ENCODE assay signal across 8 cellular contexts in the genomic region with DNA sequence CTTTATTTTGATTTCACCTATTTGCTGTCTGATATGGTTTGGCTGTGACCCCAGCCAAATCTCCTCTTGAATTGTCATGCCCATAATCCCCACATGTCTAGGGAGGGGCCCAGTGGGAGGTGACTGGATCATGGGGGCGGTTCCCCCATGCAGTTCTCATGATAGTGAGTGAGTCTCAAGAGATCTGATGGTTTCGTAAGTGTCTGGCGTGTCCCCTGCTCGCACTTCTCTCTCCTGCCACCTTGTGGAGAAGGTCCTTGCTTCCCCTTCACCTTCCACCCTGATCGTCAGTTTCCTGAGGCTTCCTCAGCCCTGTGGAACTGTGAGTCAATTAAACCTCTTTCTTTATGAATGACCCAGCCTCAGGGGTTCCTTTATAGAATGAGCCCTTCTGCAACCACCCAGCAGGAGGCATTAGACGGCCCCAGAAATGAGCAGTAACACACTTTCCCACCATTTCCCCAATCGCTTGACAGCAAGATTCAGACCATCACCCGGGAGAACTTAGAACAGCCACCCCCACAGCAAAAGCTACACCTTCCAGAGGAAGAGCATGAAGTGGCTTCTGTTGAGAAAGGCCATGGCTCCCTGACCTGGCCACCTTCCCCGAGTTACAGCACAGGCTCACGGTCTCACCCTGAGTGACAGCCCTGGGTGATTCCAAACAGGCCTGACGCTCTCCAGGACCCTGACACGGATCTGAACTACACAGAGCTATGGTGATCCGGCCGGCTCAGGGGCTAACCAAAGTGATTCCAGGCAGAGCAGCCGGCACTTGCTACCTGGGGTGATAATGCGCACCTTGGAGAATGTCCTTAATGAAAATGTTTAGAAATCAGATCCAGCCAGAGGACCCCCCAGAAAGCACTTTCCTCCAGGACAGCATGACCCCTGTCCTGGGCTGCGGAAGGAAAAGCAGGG.
A peak's percentile ranks its signal among the peaks of the same experiment; 100 is the strongest.
DNase-seq lines count a peak whose midpoint lies in the region; ATAC-seq and TF ChIP-seq lines count a peak whose summit lies in the region.

No MANE protein-coding gene starts in this region.

- H3K4me3 Mint-ChIP-seq in activated CD8-positive, alpha-beta T cell treated with anti-CD3 and anti-CD28 coated beads, Interleukin-2, amount 10 ng/mL, durations not matched to agents 7 days and 5 days, result no peak overlapping the region

- H3K4me3 ChIP-seq in psoas muscle, result no peak overlapping the region

- 55 to 56% (median 55%) methylated on average over 17 of the region's 17 CpGs for WGBS in psoas muscle, 3 donors

- DNase-seq in activated T-cell treated with anti-CD3 and anti-CD28 coated beads for 1 hour (ENCODE audit: low read depth), result peak; percentile 5
- no peak for DNase-seq in activated T-cell treated with anti-CD3 and anti-CD28 coated beads, Interleukin-2, amount 50 U/mL, for 1 hour
- peak; percentile 63 for DNase-seq in NCI-H524 treated with DMSO at 0.1 percent for 48 hours (lab: John Stamatoyannopoulos, UW)
- DNase-seq in activated CD8-positive, alpha-beta T cell treated with anti-CD3 and anti-CD28 coated beads, Interleukin-2, amount 10 ng/mL, durations not matched to agents 7 days and 5 days, result peak; percentile 54
- DNase-seq in globus pallidus (ENCODE audit: low spot score), result peak; percentile 18
- DNase-seq in psoas muscle, result no peak

- H3K27me3 Mint-ChIP-seq in activated CD8-positive, alpha-beta T cell treated with anti-CD3 and anti-CD28 coated beads, Interleukin-2, amount 10 ng/mL, durations not matched to agents 7 days and 5 days (ENCODE audit: low read depth), result peaks cover 3% of the 10 kb centered on the region

- no peaks in the 10 kb centered on the region for H3K9me3 Mint-ChIP-seq in activated CD8-positive, alpha-beta T cell treated with anti-CD3 and anti-CD28 coated beads, Interleukin-2, amount 10 ng/mL, durations not matched to agents 7 days and 5 days (ENCODE audit: insufficient read depth)

- no peaks in the 10 kb centered on the region for H3K36me3 Mint-ChIP-seq in activated CD8-positive, alpha-beta T cell treated with anti-CD3 and anti-CD28 coated beads, Interleukin-2, amount 10 ng/mL, durations not matched to agents 7 days and 5 days (ENCODE audit: low read depth)

- H3K9me3 ChIP-seq in psoas muscle, result no peaks in the 10 kb centered on the region

- no peaks in the 10 kb centered on the region for H3K4me1 Mint-ChIP-seq in activated CD8-positive, alpha-beta T cell treated with anti-CD3 and anti-CD28 coated beads, Interleukin-2, amount 10 ng/mL, durations not matched to agents 7 days and 5 days (ENCODE audit: low read depth)

- no peak for ATAC-seq in activated CD8-positive, alpha-beta T cell treated with anti-CD3 and anti-CD28 coated beads, Interleukin-2, amount 10 ng/mL, durations not matched to agents 7 days and 5 days
- ATAC-seq in psoas muscle (peak; percentile 38 to 69 (median 44)), GM19324 (IDR thresholded peaks at IDR 0.05; ENCODE audit: low FRiP score, unreplicated experiment) (no peak), GM18870 (IDR thresholded peaks at IDR 0.05; ENCODE audit: unreplicated experiment) (no peak)

- POLR2A ChIA-PET in activated CD8-positive, alpha-beta T cell treated with anti-CD3 and anti-CD28 coated beads, Interleukin-2, amount 10 ng/mL, durations not matched to agents 7 days and 5 days (lab: Charles Lee), result no interaction called here

- H3K4me1 ChIP-seq in psoas muscle, result no peaks in the 10 kb centered on the region

- intact Hi-C loops in psoas muscle (cut with DNase I), result loop anchor here in 1 of 2 donors (5.0 kb wide), 1 partner anchor 1064 kb away; no protein-coding TSS in a partner anchor

- no peaks in the 10 kb centered on the region for H3K36me3 ChIP-seq in psoas muscle (ENCODE audit: insufficient read depth in 1 of 2, low read depth in 1 of 2)

- no peak overlapping the region for H3K27ac ChIP-seq in psoas muscle

- no peaks in the 10 kb centered on the region for H3K27me3 ChIP-seq in psoas muscle (ENCODE audit: insufficient read depth in 3 of 3, low read length in 2 of 3)

- no peak overlapping the region for H3K27ac Mint-ChIP-seq in activated CD8-positive, alpha-beta T cell treated with anti-CD3 and anti-CD28 coated beads, Interleukin-2, amount 10 ng/mL, durations not matched to agents 7 days and 5 days

- TF ChIP-seq CTCF in psoas muscle (IDR thresholded peaks at IDR 0.05), result peak; percentile 44

- CTCF ChIA-PET in activated CD8-positive, alpha-beta T cell treated with anti-CD3 and anti-CD28 coated beads, Interleukin-2, amount 10 ng/mL, durations not matched to agents 7 days and 5 days (lab: Charles Lee), result no interaction called here

Comparison
In these comparisons a context has a peak if more than half of its experiments do, and no peak if none do; other contexts are left out.
1. DNase-seq: peak in activated T-cell treated with anti-CD3 and anti-CD28 coated beads for 1 hour (single experiment), NCI-H524 treated with DMSO at 0.1 percent for 48 hours (single experiment), activated CD8-positive, alpha-beta T cell treated with anti-CD3 and anti-CD28 coated beads, Interleukin-2, amount 10 ng/mL, durations not matched to agents 7 days and 5 days (single experiment) and globus pallidus (single experiment); none in activated T-cell treated with anti-CD3 and anti-CD28 coated beads, Interleukin-2, amount 50 U/mL, for 1 hour (single experiment) and psoas muscle (0 of 2).
2. ATAC-seq: peak in psoas muscle (4 of 4); none in activated CD8-positive, alpha-beta T cell treated with anti-CD3 and anti-CD28 coated beads, Interleukin-2, amount 10 ng/mL, durations not matched to agents 7 days and 5 days (single experiment), GM19324 (single experiment) and GM18870 (single experiment).